22 cellular contexts compared by ENCODE assay signal in genomic region chr1:1835546-1835945, GRCh38. TPM values are rescaled to one million over a fixed set of nuclear protein-coding genes. Genes with fewer than 3 reads are reported as not detected.
DNase-seq lines count a peak whose midpoint lies in the region; ATAC-seq and TF ChIP-seq lines count a peak whose summit lies in the region.
"Had no signal": no experiment of that assay in that cellular context is flagged by ENCODE, and none has a peak within 500 bp of the region (broad histone marks: within the 10 kb centered on the region; RNA-seq: fewer than 3 reads in every experiment).

No MANE protein-coding gene starts in this region.

- peaks cover 65% of the 10 kb centered on the region for H3K36me3 ChIP-seq in OCI-LY1 (ENCODE audit: insufficient read depth, low read length)
- no peaks in the 10 kb centered on the region for H3K36me3 ChIP-seq in prostate gland
- peaks cover 0 to 45% (median 0%) of the 10 kb centered on the region in 3 donors for H3K36me3 ChIP-seq in esophagus squamous epithelium
- H3K36me3 ChIP-seq in esophagus muscularis mucosa, result peaks cover 0 to 40% (median 20%) of the 10 kb centered on the region in 4 donors

- H3K27me3 Mint-ChIP-seq in activated naive CD4-positive, alpha-beta T cell treated with anti-CD3 and anti-CD28 coated beads, Interleukin-2, amount 10 ng/mL, durations not matched to agents 7 days and 5 days, result no peaks in the 10 kb centered on the region
- H3K27me3 Mint-ChIP-seq: CD8-positive, alpha-beta memory T cell; stimulated activated naive B cell treated with anti-CD40 and anti-IgM and Interleukin-4, amounts not matched to agents 10 μg/mL and 1 μg/mL and 100 μg/mL, for 72 hours; T-cell had no signal

- CTCF ChIA-PET in activated naive CD4-positive, alpha-beta T cell treated with anti-CD3 and anti-CD28 coated beads, Interleukin-2, amount 10 ng/mL, durations not matched to agents 7 days and 5 days (lab: Charles Lee), result no interaction called here

- peaks cover 45% of the 10 kb centered on the region for H3K79me2 ChIP-seq in OCI-LY1 (ENCODE audit: insufficient read depth, low read length)

- ATAC-seq in esophagus mucosa, result peak; percentile 77
- ATAC-seq: Right ventricle myocardium inferior; stimulated activated naive B cell treated with anti-CD40 and anti-IgM and Interleukin-4, amounts not matched to agents 10 μg/mL and 1 μg/mL and 100 μg/mL, for 72 hours; T-cell had no signal

- peaks cover 67% of the 10 kb centered on the region for H3K4me1 ChIP-seq in OCI-LY1 (ENCODE audit: insufficient read depth, low read length, severe bottlenecking)
- H3K4me1 ChIP-seq in prostate gland (replicated peaks), result peaks cover 15% of the 10 kb centered on the region
- peaks cover 4 to 48% (median 13%) of the 10 kb centered on the region in 3 donors for H3K4me1 ChIP-seq in esophagus squamous epithelium
- H3K4me1 ChIP-seq in esophagus muscularis mucosa, result peaks cover 28 to 48% (median 33%) of the 10 kb centered on the region in 4 donors

- DNase-seq in activated naive CD4-positive, alpha-beta T cell treated with anti-CD3 and anti-CD28 coated beads, Interleukin-2, amount 10 ng/mL, durations not matched to agents 7 days and 5 days, result no peak
- DNase-seq in activated naive CD4-positive, alpha-beta T cell treated with anti-CD3 and anti-CD28 coated beads, Interleukin-2, amount 50 U/mL, for 16 hours, result no peak
- DNase-seq in prostate gland (ENCODE audit: low spot score), result peak; percentile 70
- no peak for DNase-seq in cortex of kidney (lab: John Stamatoyannopoulos, UW)
- no peak for DNase-seq in esophagus squamous epithelium (lab: John Stamatoyannopoulos, UW)
- no peak for DNase-seq in esophagus muscularis mucosa (ENCODE audit: extremely low spot score)
- DNase-seq: ACHN; amygdala; DND-41; hippocampal formation; MG63; midbrain; NCI-H146; stimulated activated naive B cell treated with anti-CD40 and anti-IgM and Interleukin-4, amounts not matched to agents 10 μg/mL and 1 μg/mL and 100 μg/mL, for 72 hours; T-cell had no signal

- no peaks in the 10 kb centered on the region for H3K9me3 Mint-ChIP-seq in activated naive CD4-positive, alpha-beta T cell treated with anti-CD3 and anti-CD28 coated beads, Interleukin-2, amount 10 ng/mL, durations not matched to agents 7 days and 5 days
- H3K9me3 Mint-ChIP-seq: activated T-helper 1 cell treated with anti-CD3 and anti-CD28 coated beads, Interleukin-12 subunit alpha, Interleukin-12 subunit beta, Interleukin-2, Interleukin-4 antibody, amounts not matched to agents 30 ng/mL and 10 ng/mL and 1 ng/mL, durations not matched to agents 14 hours and 24 hours and 36 hours; CD8-positive, alpha-beta memory T cell; stimulated activated naive B cell treated with anti-CD40 and anti-IgM and Interleukin-4, amounts not matched to agents 10 μg/mL and 1 μg/mL and 100 μg/mL, for 72 hours; T-cell had no signal

- H3K4me3 Mint-ChIP-seq in activated naive CD4-positive, alpha-beta T cell treated with anti-CD3 and anti-CD28 coated beads, Interleukin-2, amount 10 ng/mL, durations not matched to agents 7 days and 5 days, result no peak overlapping the region
- H3K4me3 Mint-ChIP-seq: activated T-helper 1 cell treated with anti-CD3 and anti-CD28 coated beads, Interleukin-12 subunit alpha, Interleukin-12 subunit beta, Interleukin-2, Interleukin-4 antibody, amounts not matched to agents 30 ng/mL and 10 ng/mL and 1 ng/mL, durations not matched to agents 14 hours and 24 hours and 36 hours; T-cell had no signal

- TF ChIP-seq EP300 in esophagus muscularis mucosa (IDR thresholded peaks at IDR 0.05), result no peak

- peak overlapping the region; percentile 42 for H3K27ac Mint-ChIP-seq in activated naive CD4-positive, alpha-beta T cell treated with anti-CD3 and anti-CD28 coated beads, Interleukin-2, amount 10 ng/mL, durations not matched to agents 7 days and 5 days

- peak overlapping the region; percentile 68; the same call in 1 of the 2 replicates for H3K4me2 ChIP-seq in OCI-LY1 (ENCODE audit: low read length)

- no peaks in the 10 kb centered on the region for H3K9me2 ChIP-seq in OCI-LY1 (ENCODE audit: low read depth, low read length)

- 45% methylated on average over 3 of the region's 3 CpGs for WGBS in prostate gland
- 36 to 56% methylated on average over 3 of the region's 3 CpGs for WGBS in esophagus squamous epithelium, 2 donors
- 82% methylated on average over 3 of the region's 3 CpGs for WGBS in esophagus muscularis mucosa

- H3K4me1 Mint-ChIP-seq in activated naive CD4-positive, alpha-beta T cell treated with anti-CD3 and anti-CD28 coated beads, Interleukin-2, amount 10 ng/mL, durations not matched to agents 7 days and 5 days, result peaks cover 12% of the 10 kb centered on the region

- intact Hi-C loops in prostate gland (cut with DNase I) (no loop called here), esophagus squamous epithelium (cut with DNase I) (no loop called here), esophagus muscularis mucosa (cut with DNase I) (no loop called here)

- TF ChIP-seq CTCF in OCI-LY1 (IDR thresholded peaks at IDR 0.05; ENCODE audit: low read length), result no peak
- no peak for TF ChIP-seq CTCF in prostate gland (IDR thresholded peaks at IDR 0.05)
- TF ChIP-seq CTCF in esophagus squamous epithelium (IDR thresholded peaks at IDR 0.05), result no peak
- TF ChIP-seq CTCF in esophagus muscularis mucosa (IDR thresholded peaks at IDR 0.05), result no peak

- peak overlapping the region; percentile 49; the same call in 1 of the 2 replicates for H3K9ac ChIP-seq in OCI-LY1 (ENCODE audit: low read length)

- no peaks in the 10 kb centered on the region for H3K27me3 ChIP-seq in OCI-LY1 (ENCODE audit: insufficient read depth, low read length)
- no peaks in the 10 kb centered on the region for H3K27me3 ChIP-seq in prostate gland (replicated peaks; ENCODE audit: insufficient read depth)
- H3K27me3 ChIP-seq in esophagus squamous epithelium, result no peaks in the 10 kb centered on the region
- no peaks in the 10 kb centered on the region for H3K27me3 ChIP-seq in esophagus muscularis mucosa
- H3K27me3 ChIP-seq: MG63, tibial nerve had no signal

- no peaks in the 10 kb centered on the region for H3K9me3 ChIP-seq in OCI-LY1 (ENCODE audit: low read length)
- no peaks in the 10 kb centered on the region for H3K9me3 ChIP-seq in prostate gland
- no peaks in the 10 kb centered on the region for H3K9me3 ChIP-seq in esophagus squamous epithelium
- no peaks in the 10 kb centered on the region for H3K9me3 ChIP-seq in esophagus muscularis mucosa
- H3K9me3 ChIP-seq: HAP-1, MG63, tibial nerve had no signal

- no peaks in the 10 kb centered on the region for H4K20me1 ChIP-seq in OCI-LY1 (ENCODE audit: insufficient read depth, low read length)

- 0 out of 2 replicates have a peak, but pooled peaks cover 5% of the 10 kb centered on the region for H3F3A ChIP-seq in OCI-LY1 (ENCODE audit: insufficient read depth, low read length)

- peaks cover 38% of the 10 kb centered on the region for H3K36me3 Mint-ChIP-seq in activated naive CD4-positive, alpha-beta T cell treated with anti-CD3 and anti-CD28 coated beads, Interleukin-2, amount 10 ng/mL, durations not matched to agents 7 days and 5 days

- H3K4me3 ChIP-seq in OCI-LY1 (ENCODE audit: low read depth, low read length, poor library complexity, severe bottlenecking) (no peak overlapping the region), prostate gland (no peak overlapping the region), esophagus squamous epithelium (no peak overlapping the region), esophagus muscularis mucosa (no peak overlapping the region)
- H3K4me3 ChIP-seq: HAP-1, MG63, tibial nerve had no signal

- H3K27ac ChIP-seq in OCI-LY1 (ENCODE audit: low read depth, low read length, poor library complexity, severe bottlenecking) (peak overlapping the region; percentile 98), prostate gland (no peak overlapping the region), esophagus squamous epithelium (peak overlapping the region in 1 of 4 donors; percentile 13), esophagus muscularis mucosa (replicated peaks in 1 of 4) (no peak overlapping the region)
- H3K27ac ChIP-seq: tibial nerve had no signal

- TF ChIP-seq POLR2A in prostate gland (IDR thresholded peaks at IDR 0.05), result no peak
- TF ChIP-seq POLR2A in esophagus squamous epithelium (IDR thresholded peaks at IDR 0.05), result no peak
- no peak for TF ChIP-seq POLR2A in esophagus muscularis mucosa (IDR thresholded peaks at IDR 0.05; ENCODE audit: low read depth)

- no peak overlapping the region for H2AFZ ChIP-seq in OCI-LY1 (ENCODE audit: low read length)

RNA-seq across cellular contexts. Expression of gene GNB1, which starts 55.3 kb away (rescaled TPM):
- total RNA-seq in esophagus mucosa (148 TPM), prostate gland (100 to 1,000 TPM; 163 to 233 TPM), esophagus squamous epithelium (100 to 1,000 TPM in 1 of 4 donors, 10 to 100 TPM in 3; 54.3 to 102 (median 74.7) TPM), esophagus muscularis mucosa (100 to 1,000 TPM; 124 to 166 (median 161) TPM)

RNA-seq across cellular contexts. Expression of gene NADK, which starts 57.3 kb away (rescaled TPM):
- 31.8 TPM for total RNA-seq in esophagus mucosa
- total RNA-seq in prostate gland, result 10 to 100 TPM; 64.5 to 91.1 TPM
- 10 to 100 TPM; 36.1 to 57.6 (median 39.5) TPM for total RNA-seq in esophagus squamous epithelium
- total RNA-seq in esophagus muscularis mucosa, result 100 to 1,000 TPM in 1 of 4 donors, 10 to 100 TPM in 3; 66.4 to 119 (median 82.7) TPM
